Comparison of ENCODE assay signal across 1 cellular context in genomic region chr1:180401999-180402398, GRCh38.
TF ChIP-seq lines count a peak whose summit lies in the region.

No MANE protein-coding gene starts in this region.

TF ChIP-seq in K562, 482 proteins besides CTCF, POLR2A, EP300 and RAD21 (continued from another document):
- TF ChIP-seq CEBPZ (IDR thresholded peaks at IDR 0.05; ENCODE audit: borderline replicate concordance, low read depth, low read length) = no peak
- TF ChIP-seq CLOCK (CRISPR knock-in tag; IDR thresholded peaks at IDR 0.05; ENCODE audit: borderline replicate concordance) = no peak
- no peak for TF ChIP-seq ZNF785 (CRISPR knock-in tag; IDR thresholded peaks at IDR 0.05)
- no peak for TF ChIP-seq CTBP1 (IDR thresholded peaks at IDR 0.05; ENCODE audit: borderline replicate concordance)
- TF ChIP-seq ARID3A (IDR thresholded peaks at IDR 0.05; ENCODE audit: borderline replicate concordance, low read depth, low read length) = no peak
